20 cellular contexts compared by ENCODE assay signal in the genomic region with DNA sequence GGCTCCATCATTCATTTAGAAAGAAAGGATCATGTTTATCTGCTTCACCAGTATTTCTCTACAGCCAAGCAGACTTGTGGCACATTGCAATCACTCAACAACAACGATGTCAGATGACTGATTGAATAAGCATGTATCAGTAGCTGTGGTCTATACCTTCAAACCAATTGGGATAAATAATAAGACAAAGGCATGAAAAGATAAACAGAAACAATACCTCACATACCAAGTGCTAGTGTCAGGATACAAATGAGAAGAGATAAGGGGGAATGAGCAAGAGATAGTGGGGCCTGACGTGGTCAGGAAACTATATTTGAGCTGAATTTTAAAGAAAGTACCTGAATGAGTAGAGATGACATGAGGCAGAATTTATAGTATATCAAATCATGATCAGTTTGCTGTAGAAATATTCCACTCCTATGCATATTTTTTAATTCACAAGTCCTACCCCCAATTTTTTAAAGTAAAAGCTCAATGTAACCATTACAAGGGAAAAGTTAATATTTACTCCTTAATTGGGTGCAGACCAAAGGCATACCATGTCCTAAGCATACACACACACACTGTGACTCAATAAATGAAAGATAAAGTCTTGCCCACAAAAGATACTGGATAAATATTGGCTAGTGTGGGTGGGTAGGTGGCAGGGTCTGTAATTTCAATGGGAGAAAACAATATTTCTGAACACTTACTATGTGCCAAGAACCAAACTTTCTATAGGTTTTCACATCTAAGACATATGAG.
DNase-seq lines count a peak whose midpoint lies in the region; ATAC-seq, FAIRE-seq and TF ChIP-seq lines count a peak whose summit lies in the region.
"Had no signal": no experiment of that assay in that cellular context is flagged by ENCODE, and none has a peak within 500 bp of the region (broad histone marks: within the 10 kb centered on the region; RNA-seq: fewer than 3 reads in every experiment).

No MANE protein-coding gene starts in this region.

- H3K27ac Mint-ChIP-seq in stimulated activated effector memory CD8-positive, alpha-beta T cell treated with anti-CD3 and anti-CD28 coated beads, Interleukin-12 subunit alpha, Interleukin-12 subunit beta, amount 100 ng/mL, for 72 hours, result no peak overlapping the region
- H3K27ac Mint-ChIP-seq: CD4-positive, alpha-beta T cell; HFFc6 had no signal

- no peak overlapping the region for H2AFZ ChIP-seq in HepG2 (ENCODE audit: low read length)

- H3K27ac ChIP-seq in VCaP, result peak overlapping the region; percentile 59
- no peak overlapping the region for H3K27ac ChIP-seq in HepG2 (ENCODE audit: extremely low read length, insufficient read depth, low read length)
- H3K27ac ChIP-seq in adrenal gland, result no peak overlapping the region

- no peaks in the 10 kb centered on the region for H3K79me2 ChIP-seq in HepG2 (ENCODE audit: insufficient read depth, low read length)

- WGBS in HepG2 (ENCODE audit: low lambda C conversion rate), result 0% methylated on average over 2 of the region's 2 CpGs
- WGBS in adrenal gland, 4 donors, result 76 to 90% (median 87%) methylated on average over 2 of the region's 2 CpGs

- H3K4me3 ChIP-seq in HepG2 (replicated peaks in 1 of 3; ENCODE audit: insufficient read depth in 1 of 3, low read depth in 2 of 3, low read length in 3 of 3) (peak overlapping the region in 1 of 3 experiments; percentile 0; a peak in 1 of 6 replicates), adrenal gland (no peak overlapping the region)

- intact Hi-C loops in HepG2 (cut with micrococcal nuclease; ENCODE audit: unreplicated experiment) (loop anchor here (1.0 kb wide), 1 partner anchor 139 kb away; no protein-coding TSS in a partner anchor), adrenal gland (cut with DNase I) (loop anchor here (10.0 kb wide), 2 partner anchors 400 to 420 kb away; no protein-coding TSS in a partner anchor)

- H3K9me3 ChIP-seq in HepG2 (ENCODE audit: low read length) (no peaks in the 10 kb centered on the region), adrenal gland (replicated peaks in 1 of 3) (no peaks in the 10 kb centered on the region)
- H3K9me3 ChIP-seq: BE2C had no signal

- H3K36me3 ChIP-seq in HepG2 (replicated peaks in 1 of 2; ENCODE audit: control insufficient read depth in 1 of 2, insufficient read depth in 2 of 2, low read length in 2 of 2) (no peaks in the 10 kb centered on the region), adrenal gland (replicated peaks in 1 of 2) (no peaks in the 10 kb centered on the region)
- H3K36me3 ChIP-seq: BE2C had no signal

- CTCF ChIA-PET in HepG2 (lab: Yijun Ruan, JAX; ENCODE audit: low intra/inter-chr PET ratio, low total read pairs), result no interaction called here

- in situ Hi-C loops in HepG2 (cut with HindIII; ENCODE audit: extremely low pct_ligation_motif_present, low pct_unique_long_range_greater_than_20kb), result no loop called here

- no peaks in the 10 kb centered on the region for H4K20me1 ChIP-seq in HepG2 (ENCODE audit: insufficient read depth, low read length)

- ATAC-seq in HepG2, result no peak
- ATAC-seq in stimulated activated effector memory CD8-positive, alpha-beta T cell treated with anti-CD3 and anti-CD28 coated beads, Interleukin-12 subunit alpha, Interleukin-12 subunit beta, amount 100 ng/mL, for 72 hours, result no peak

- TF ChIP-seq POLR2A in HepG2 (IDR thresholded peaks at IDR 0.05; ENCODE audit: insufficient read depth in 1 of 2, low read depth in 2 of 2, low read length in 2 of 2) (no peak), adrenal gland (IDR thresholded peaks at IDR 0.05) (no peak)

- BruUV-seq in HepG2 (replicated peaks; lab: Mats Ljungman, UMichigan), result no TSS peak

- H3K9ac ChIP-seq in HepG2 (ENCODE audit: insufficient read depth, low read depth, low read length), result no peak overlapping the region

- no peak for FAIRE-seq in HepG2 (lab: Jason Lieb, UNC)
- FAIRE-seq: GM12892, H54 had no signal

- DNase-seq in ELR (ENCODE audit: low read depth), result peak; percentile 16
- peak; percentile 32 for DNase-seq in HepG2 (ENCODE audit: low spot score)
- no peak for DNase-seq in SK-N-DZ (ENCODE audit: low spot score)
- DNase-seq in stimulated activated effector memory CD8-positive, alpha-beta T cell treated with anti-CD3 and anti-CD28 coated beads, Interleukin-12 subunit alpha, Interleukin-12 subunit beta, amount 100 ng/mL, for 72 hours (ENCODE audit: low spot score in 2 of 2), result no peak
- DNase-seq in adrenal gland, result no peak
- DNase-seq in NCI-H1694 (lab: John Stamatoyannopoulos, UW), result no peak
- DNase-seq: BE2C; CD4-positive, alpha-beta T cell; DMS79; HFFc6; MM.1S; NCI-H1092 treated with DMSO at 0.1 percent for 48 hours; NCI-H1694 treated with DMSO at 0.1 percent for 48 hours; NCI-H345; NCI-H526; RPMI8226; SIG-M5 had no signal

- TF ChIP-seq EP300 in HepG2 (IDR thresholded peaks at IDR 0.05; ENCODE audit: low read depth in 2 of 2, low read length in 2 of 2), result peak in 1 of 2 experiments; percentile 22; a peak in 1 of 4 replicates
- no peak for TF ChIP-seq EP300 in HepG2 (CRISPR knock-in tag; IDR thresholded peaks at IDR 0.05; ENCODE audit: borderline replicate concordance)

- no peaks in the 10 kb centered on the region for H3K9me3 Mint-ChIP-seq in stimulated activated effector memory CD8-positive, alpha-beta T cell treated with anti-CD3 and anti-CD28 coated beads, Interleukin-12 subunit alpha, Interleukin-12 subunit beta, amount 100 ng/mL, for 72 hours
- H3K9me3 Mint-ChIP-seq: HFFc6 had no signal

- no peak for TF ChIP-seq RAD21 in HepG2 (CRISPR knock-in tag; IDR thresholded peaks at IDR 0.05)

- no peak overlapping the region for H3K4me3 Mint-ChIP-seq in stimulated activated effector memory CD8-positive, alpha-beta T cell treated with anti-CD3 and anti-CD28 coated beads, Interleukin-12 subunit alpha, Interleukin-12 subunit beta, amount 100 ng/mL, for 72 hours
- H3K4me3 Mint-ChIP-seq: CD4-positive, alpha-beta T cell; HFFc6 had no signal

- no peaks in the 10 kb centered on the region for H3K36me3 Mint-ChIP-seq in stimulated activated effector memory CD8-positive, alpha-beta T cell treated with anti-CD3 and anti-CD28 coated beads, Interleukin-12 subunit alpha, Interleukin-12 subunit beta, amount 100 ng/mL, for 72 hours

- TF ChIP-seq CTCF in VCaP (conservative IDR thresholded peaks at IDR 0.05) (no peak), HepG2 (CRISPR knock-in tag; IDR thresholded peaks at IDR 0.05) (no peak), adrenal gland (IDR thresholded peaks at IDR 0.05) (no peak)

- H3K4me2 ChIP-seq in HepG2 (ENCODE audit: low read depth, low read length), result peak overlapping the region; percentile 28

- POLR2A ChIA-PET in HepG2 (lab: Yijun Ruan, JAX), result no interaction called here

- peaks cover 66% of the 10 kb centered on the region for H3K4me1 ChIP-seq in HepG2 (ENCODE audit: insufficient read depth, low read length)
- H3K4me1 ChIP-seq in adrenal gland (replicated peaks in 1 of 2), result peaks cover 0 to 7% of the 10 kb centered on the region in 2 donors
- H3K4me1 ChIP-seq: BE2C had no signal

- H3K27me3 ChIP-seq in HepG2 (ENCODE audit: control insufficient read depth in 1 of 2, insufficient read depth in 2 of 2, low read length in 2 of 2) (no peaks in the 10 kb centered on the region), adrenal gland (no peaks in the 10 kb centered on the region)
- H3K27me3 ChIP-seq: BE2C had no signal

- H3K4me1 Mint-ChIP-seq in stimulated activated effector memory CD8-positive, alpha-beta T cell treated with anti-CD3 and anti-CD28 coated beads, Interleukin-12 subunit alpha, Interleukin-12 subunit beta, amount 100 ng/mL, for 72 hours, result no peaks in the 10 kb centered on the region

TF ChIP-seq in HepG2, 621 proteins besides CTCF, POLR2A, EP300 and RAD21:
- TF ChIP-seq TCF7L2 (IDR thresholded peaks at IDR 0.05; ENCODE audit: low read depth, low read length), result peak; percentile 70
- no peak for TF ChIP-seq FOXA1 (IDR thresholded peaks at IDR 0.05)
- peak; percentile 34; the same call in 1 of the 2 replicates for TF ChIP-seq FOXA1 (CRISPR knock-in tag; IDR thresholded peaks at IDR 0.05)
- no peak for TF ChIP-seq NAIF1 (CRISPR knock-in tag; IDR thresholded peaks at IDR 0.05; ENCODE audit: borderline replicate concordance)
- no peak for TF ChIP-seq ZNF3 (CRISPR knock-in tag; IDR thresholded peaks at IDR 0.05)

Comparison
In these comparisons a context has a peak if more than half of its experiments do, and no peak if none do; other contexts are left out.
1. DNase-seq: peak in ELR (single experiment) and HepG2 (single experiment); none in SK-N-DZ (single experiment), stimulated activated effector memory CD8-positive, alpha-beta T cell treated with anti-CD3 and anti-CD28 coated beads, Interleukin-12 subunit alpha, Interleukin-12 subunit beta, amount 100 ng/mL, for 72 hours (0 of 2), adrenal gland (0 of 7) and NCI-H1694 (single experiment).